1 cellular context compared by ENCODE assay signal in genomic region chr3:32502089-32502943, GRCh38.
TF ChIP-seq lines count a peak whose summit lies in the region.

A gene with protein sequence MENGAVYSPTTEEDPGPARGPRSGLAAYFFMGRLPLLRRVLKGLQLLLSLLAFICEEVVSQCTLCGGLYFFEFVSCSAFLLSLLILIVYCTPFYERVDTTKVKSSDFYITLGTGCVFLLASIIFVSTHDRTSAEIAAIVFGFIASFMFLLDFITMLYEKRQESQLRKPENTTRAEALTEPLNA (minus strand): TSS chr3:32502852. CDS start chr3:32502745, 107 bp downstream.

TF ChIP-seq in HepG2, 621 proteins besides CTCF, POLR2A, EP300 and RAD21 (continued from another document and continues in another):
- TF ChIP-seq, protein P1, sequence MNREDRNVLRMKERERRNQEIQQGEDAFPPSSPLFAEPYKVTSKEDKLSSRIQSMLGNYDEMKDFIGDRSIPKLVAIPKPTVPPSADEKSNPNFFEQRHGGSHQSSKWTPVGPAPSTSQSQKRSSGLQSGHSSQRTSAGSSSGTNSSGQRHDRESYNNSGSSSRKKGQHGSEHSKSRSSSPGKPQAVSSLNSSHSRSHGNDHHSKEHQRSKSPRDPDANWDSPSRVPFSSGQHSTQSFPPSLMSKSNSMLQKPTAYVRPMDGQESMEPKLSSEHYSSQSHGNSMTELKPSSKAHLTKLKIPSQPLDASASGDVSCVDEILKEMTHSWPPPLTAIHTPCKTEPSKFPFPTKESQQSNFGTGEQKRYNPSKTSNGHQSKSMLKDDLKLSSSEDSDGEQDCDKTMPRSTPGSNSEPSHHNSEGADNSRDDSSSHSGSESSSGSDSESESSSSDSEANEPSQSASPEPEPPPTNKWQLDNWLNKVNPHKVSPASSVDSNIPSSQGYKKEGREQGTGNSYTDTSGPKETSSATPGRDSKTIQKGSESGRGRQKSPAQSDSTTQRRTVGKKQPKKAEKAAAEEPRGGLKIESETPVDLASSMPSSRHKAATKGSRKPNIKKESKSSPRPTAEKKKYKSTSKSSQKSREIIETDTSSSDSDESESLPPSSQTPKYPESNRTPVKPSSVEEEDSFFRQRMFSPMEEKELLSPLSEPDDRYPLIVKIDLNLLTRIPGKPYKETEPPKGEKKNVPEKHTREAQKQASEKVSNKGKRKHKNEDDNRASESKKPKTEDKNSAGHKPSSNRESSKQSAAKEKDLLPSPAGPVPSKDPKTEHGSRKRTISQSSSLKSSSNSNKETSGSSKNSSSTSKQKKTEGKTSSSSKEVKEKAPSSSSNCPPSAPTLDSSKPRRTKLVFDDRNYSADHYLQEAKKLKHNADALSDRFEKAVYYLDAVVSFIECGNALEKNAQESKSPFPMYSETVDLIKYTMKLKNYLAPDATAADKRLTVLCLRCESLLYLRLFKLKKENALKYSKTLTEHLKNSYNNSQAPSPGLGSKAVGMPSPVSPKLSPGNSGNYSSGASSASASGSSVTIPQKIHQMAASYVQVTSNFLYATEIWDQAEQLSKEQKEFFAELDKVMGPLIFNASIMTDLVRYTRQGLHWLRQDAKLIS (CRISPR knock-in tag; IDR thresholded peaks at IDR 0.05) = no peak
- TF ChIP-seq PHF8 (CRISPR knock-in tag; IDR thresholded peaks at IDR 0.05) = peak; percentile 83
- peak; percentile 75 for TF ChIP-seq ASH2L (IDR thresholded peaks at IDR 0.05; ENCODE audit: insufficient read length, low read depth, low read length)
- peak; percentile 59 for TF ChIP-seq GABPA (IDR thresholded peaks at IDR 0.05; ENCODE audit: low read depth, low read length)
- peak; percentile 72 for TF ChIP-seq GABPA (CRISPR knock-in tag; IDR thresholded peaks at IDR 0.05; ENCODE audit: low read depth)
- no peak for TF ChIP-seq CSRNP2 (CRISPR knock-in tag; conservative IDR thresholded peaks at IDR 0.05; ENCODE audit: low read depth)
- no peak for TF ChIP-seq ZZZ3 (CRISPR knock-in tag; IDR thresholded peaks at IDR 0.05; ENCODE audit: borderline replicate concordance)
- TF ChIP-seq ATAD3A (CRISPR knock-in tag; IDR thresholded peaks at IDR 0.05) = no peak
- TF ChIP-seq KDM5B (CRISPR knock-in tag; IDR thresholded peaks at IDR 0.05; ENCODE audit: borderline replicate concordance) = peak; percentile 76; the same call in 1 of the 2 replicates
- no peak for TF ChIP-seq SOX6 (IDR thresholded peaks at IDR 0.05)
- peak; percentile 13; the same call in 1 of the 2 replicates for TF ChIP-seq SOX6 (CRISPR knock-in tag; IDR thresholded peaks at IDR 0.05)
- TF ChIP-seq BATF2 (CRISPR knock-in tag; IDR thresholded peaks at IDR 0.05) = 0 out of 2 replicates have a peak, but pooled peaks have one; percentile 23
- TF ChIP-seq ZNF709 (CRISPR knock-in tag; IDR thresholded peaks at IDR 0.05) = no peak
- TF ChIP-seq SALL1 (CRISPR knock-in tag; IDR thresholded peaks at IDR 0.05) = peak; percentile 38
- TF ChIP-seq MEIS1 (CRISPR knock-in tag; IDR thresholded peaks at IDR 0.05; ENCODE audit: borderline replicate concordance) = no peak
- peak; percentile 50 for TF ChIP-seq TGIF2 (CRISPR knock-in tag; IDR thresholded peaks at IDR 0.05)
- TF ChIP-seq FOXK1 (CRISPR knock-in tag; IDR thresholded peaks at IDR 0.05; ENCODE audit: borderline replicate concordance, low read depth) = no peak; the same call in 1 of the 2 replicates
- peak; percentile 70 for TF ChIP-seq SRSF1 (optimal IDR thresholded peaks at IDR 0.05; ENCODE audit: low read depth, low read length)
- TF ChIP-seq ZFP62 (CRISPR knock-in tag; IDR thresholded peaks at IDR 0.05) = no peak
- TF ChIP-seq, protein P2, sequence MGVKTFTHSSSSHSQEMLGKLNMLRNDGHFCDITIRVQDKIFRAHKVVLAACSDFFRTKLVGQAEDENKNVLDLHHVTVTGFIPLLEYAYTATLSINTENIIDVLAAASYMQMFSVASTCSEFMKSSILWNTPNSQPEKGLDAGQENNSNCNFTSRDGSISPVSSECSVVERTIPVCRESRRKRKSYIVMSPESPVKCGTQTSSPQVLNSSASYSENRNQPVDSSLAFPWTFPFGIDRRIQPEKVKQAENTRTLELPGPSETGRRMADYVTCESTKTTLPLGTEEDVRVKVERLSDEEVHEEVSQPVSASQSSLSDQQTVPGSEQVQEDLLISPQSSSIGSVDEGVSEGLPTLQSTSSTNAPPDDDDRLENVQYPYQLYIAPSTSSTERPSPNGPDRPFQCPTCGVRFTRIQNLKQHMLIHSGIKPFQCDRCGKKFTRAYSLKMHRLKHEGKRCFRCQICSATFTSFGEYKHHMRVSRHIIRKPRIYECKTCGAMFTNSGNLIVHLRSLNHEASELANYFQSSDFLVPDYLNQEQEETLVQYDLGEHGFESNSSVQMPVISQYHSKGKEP (CRISPR knock-in tag; IDR thresholded peaks at IDR 0.05) = no peak
- peak; percentile 49; the same call in 1 of the 2 replicates for TF ChIP-seq SP4 (CRISPR knock-in tag; IDR thresholded peaks at IDR 0.05)
- no peak for TF ChIP-seq TBP (CRISPR knock-in tag; IDR thresholded peaks at IDR 0.05)
- TF ChIP-seq, protein P3, sequence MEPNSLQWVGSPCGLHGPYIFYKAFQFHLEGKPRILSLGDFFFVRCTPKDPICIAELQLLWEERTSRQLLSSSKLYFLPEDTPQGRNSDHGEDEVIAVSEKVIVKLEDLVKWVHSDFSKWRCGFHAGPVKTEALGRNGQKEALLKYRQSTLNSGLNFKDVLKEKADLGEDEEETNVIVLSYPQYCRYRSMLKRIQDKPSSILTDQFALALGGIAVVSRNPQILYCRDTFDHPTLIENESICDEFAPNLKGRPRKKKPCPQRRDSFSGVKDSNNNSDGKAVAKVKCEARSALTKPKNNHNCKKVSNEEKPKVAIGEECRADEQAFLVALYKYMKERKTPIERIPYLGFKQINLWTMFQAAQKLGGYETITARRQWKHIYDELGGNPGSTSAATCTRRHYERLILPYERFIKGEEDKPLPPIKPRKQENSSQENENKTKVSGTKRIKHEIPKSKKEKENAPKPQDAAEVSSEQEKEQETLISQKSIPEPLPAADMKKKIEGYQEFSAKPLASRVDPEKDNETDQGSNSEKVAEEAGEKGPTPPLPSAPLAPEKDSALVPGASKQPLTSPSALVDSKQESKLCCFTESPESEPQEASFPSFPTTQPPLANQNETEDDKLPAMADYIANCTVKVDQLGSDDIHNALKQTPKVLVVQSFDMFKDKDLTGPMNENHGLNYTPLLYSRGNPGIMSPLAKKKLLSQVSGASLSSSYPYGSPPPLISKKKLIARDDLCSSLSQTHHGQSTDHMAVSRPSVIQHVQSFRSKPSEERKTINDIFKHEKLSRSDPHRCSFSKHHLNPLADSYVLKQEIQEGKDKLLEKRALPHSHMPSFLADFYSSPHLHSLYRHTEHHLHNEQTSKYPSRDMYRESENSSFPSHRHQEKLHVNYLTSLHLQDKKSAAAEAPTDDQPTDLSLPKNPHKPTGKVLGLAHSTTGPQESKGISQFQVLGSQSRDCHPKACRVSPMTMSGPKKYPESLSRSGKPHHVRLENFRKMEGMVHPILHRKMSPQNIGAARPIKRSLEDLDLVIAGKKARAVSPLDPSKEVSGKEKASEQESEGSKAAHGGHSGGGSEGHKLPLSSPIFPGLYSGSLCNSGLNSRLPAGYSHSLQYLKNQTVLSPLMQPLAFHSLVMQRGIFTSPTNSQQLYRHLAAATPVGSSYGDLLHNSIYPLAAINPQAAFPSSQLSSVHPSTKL (CRISPR knock-in tag; IDR thresholded peaks at IDR 0.05) = no peak; the same call in 1 of the 2 replicates
- peak; percentile 82 for TF ChIP-seq GABPB1 (CRISPR knock-in tag; IDR thresholded peaks at IDR 0.05)
- no peak for TF ChIP-seq TBL1XR1 (IDR thresholded peaks at IDR 0.05; ENCODE audit: borderline replicate concordance, low read length, partially characterized antibody)
- TF ChIP-seq SIN3A (IDR thresholded peaks at IDR 0.05; ENCODE audit: borderline replicate concordance, low read depth, low read length) = no peak
- TF ChIP-seq HNRNPH1 (optimal IDR thresholded peaks at IDR 0.05; ENCODE audit: low read depth, low read length) = no peak
- TF ChIP-seq GPBP1L1 (CRISPR knock-in tag; IDR thresholded peaks at IDR 0.05) = no peak
- 0 out of 2 replicates have a peak, but pooled peaks have one; percentile 22 for TF ChIP-seq ZNF670 (CRISPR knock-in tag; IDR thresholded peaks at IDR 0.05; ENCODE audit: borderline replicate concordance)
- TF ChIP-seq ZSCAN29 (CRISPR knock-in tag; conservative IDR thresholded peaks at IDR 0.05) = 0 out of 2 replicates have a peak, but pooled peaks have one; percentile 43
- TF ChIP-seq DPF2 (CRISPR knock-in tag; IDR thresholded peaks at IDR 0.05; ENCODE audit: borderline replicate concordance, low read depth) = no peak
- TF ChIP-seq SRSF4 (IDR thresholded peaks at IDR 0.05; ENCODE audit: low read depth, low read length, poor library complexity, severe bottlenecking) = no peak
- no peak for TF ChIP-seq ZNF281 (CRISPR knock-in tag; IDR thresholded peaks at IDR 0.05; ENCODE audit: borderline replicate concordance)
- TF ChIP-seq PTBP1 (IDR thresholded peaks at IDR 0.05; ENCODE audit: low read depth, low read length, poor library complexity, severe bottlenecking) = no peak
- peak; percentile 45 for TF ChIP-seq YY1 (IDR thresholded peaks at IDR 0.05; ENCODE audit: insufficient read depth, insufficient replicate concordance, low read depth, low read length)
- peak; percentile 65; the same call in 1 of the 2 replicates for TF ChIP-seq ZNF274 (CRISPR knock-in tag; IDR thresholded peaks at IDR 0.05)
- TF ChIP-seq IRF2 (CRISPR knock-in tag; IDR thresholded peaks at IDR 0.05) = peak; percentile 11; the same call in 1 of the 2 replicates
- TF ChIP-seq TSC22D2 (CRISPR knock-in tag; IDR thresholded peaks at IDR 0.05; ENCODE audit: borderline replicate concordance) = 0 out of 2 replicates have a peak, but pooled peaks have one; percentile 16
- TF ChIP-seq LRRFIP1 (CRISPR knock-in tag; conservative IDR thresholded peaks at IDR 0.05) = no peak
- TF ChIP-seq SP140L (CRISPR knock-in tag; IDR thresholded peaks at IDR 0.05; ENCODE audit: borderline replicate concordance) = no peak
- 0 out of 2 replicates have a peak, but pooled peaks have one; percentile 44 for TF ChIP-seq ZNF589 (CRISPR knock-in tag; conservative IDR thresholded peaks at IDR 0.05)
